In genomic region chr17:3976675-3977171, GRCh38 we compare ENCODE assay signal across 13 cellular contexts. TPM values are rescaled to one million over a fixed set of nuclear protein-coding genes. Genes with fewer than 3 reads are reported as not detected.
DNase-seq lines count a peak whose midpoint lies in the region; ATAC-seq and FAIRE-seq lines count a peak whose summit lies in the region.
"Had no signal": no experiment of that assay in that cellular context is flagged by ENCODE, and none has a peak within 500 bp of the region (broad histone marks: within the 10 kb centered on the region; RNA-seq: fewer than 3 reads in every experiment).

No MANE protein-coding gene starts in this region.

- ATAC-seq in left colon (peak; percentile 85), HG03097 (IDR thresholded peaks at IDR 0.05; ENCODE audit: low FRiP score, unreplicated experiment) (no peak)

- no peak for FAIRE-seq in small intestine (lab: Jason Lieb, UNC)

- no peak overlapping the region for H3K4me3 Mint-ChIP-seq in activated T-cell treated with anti-CD3 and anti-CD28 coated beads, Interleukin-2, amount 50 U/mL, for 24 hours
- H3K4me3 Mint-ChIP-seq: immature natural killer cell had no signal

- intact Hi-C loops in left colon (cut with DNase I, micrococcal nuclease): no loop called here

- peak overlapping the region in 1 of 2 donors; percentile 82 for H3K27ac ChIP-seq in small intestine (ENCODE audit: low read depth in 1 of 2, low read length in 1 of 2)
- H3K27ac ChIP-seq: epithelial cell of prostate, HL-60 had no signal

- H3K4me1 ChIP-seq in small intestine (ENCODE audit: control insufficient read depth in 2 of 2, insufficient read depth in 1 of 2, low read depth in 1 of 2, low read length in 1 of 2): peaks cover 0 to 3% of the 10 kb centered on the region in 2 donors

- no peaks in the 10 kb centered on the region for H3K27me3 ChIP-seq in small intestine (ENCODE audit: control insufficient read depth in 2 of 2, insufficient read depth in 2 of 2, low read length in 2 of 2)

- H3K9me3 ChIP-seq in small intestine (ENCODE audit: control insufficient read depth, low read depth): no peaks in the 10 kb centered on the region

- peaks cover 3% of the 10 kb centered on the region for H3K27me3 Mint-ChIP-seq in activated T-cell treated with anti-CD3 and anti-CD28 coated beads, Interleukin-2, amount 50 U/mL, for 24 hours

- DNase-seq in NCI-H1092 (lab: John Stamatoyannopoulos, UW) (peak; percentile 81), cerebellum (ENCODE audit: low spot score) (peak; percentile 76), left colon (peak; percentile 93 to 96), small intestine (peak; percentile 85), SKM-1 (lab: John Stamatoyannopoulos, UW; ENCODE audit: unreplicated experiment) (no peak), NOMO-1 (lab: John Stamatoyannopoulos, UW; ENCODE audit: unreplicated experiment in 2 of 2) (no peak)
- no peak for DNase-seq in activated T-cell treated with anti-CD3 and anti-CD28 coated beads, Interleukin-2, amount 50 U/mL, for 24 hours
- DNase-seq: immature natural killer cell, NCI-H1105 treated with DMSO at 0.1 percent for 48 hours had no signal

- H3K9me3 Mint-ChIP-seq in activated T-cell treated with anti-CD3 and anti-CD28 coated beads, Interleukin-2, amount 50 U/mL, for 24 hours: peaks cover 8% of the 10 kb centered on the region

- H3K4me3 ChIP-seq in small intestine (ENCODE audit: low read depth in 1 of 2, low read length in 2 of 2): no peak overlapping the region
- H3K4me3 ChIP-seq: tibial nerve had no signal

- peaks cover 16% of the 10 kb centered on the region for H3K4me1 Mint-ChIP-seq in activated T-cell treated with anti-CD3 and anti-CD28 coated beads, Interleukin-2, amount 50 U/mL, for 24 hours (ENCODE audit: low read depth)

- no peaks in the 10 kb centered on the region for H3K36me3 Mint-ChIP-seq in activated T-cell treated with anti-CD3 and anti-CD28 coated beads, Interleukin-2, amount 50 U/mL, for 24 hours (ENCODE audit: low read depth)

- no peaks in the 10 kb centered on the region for H3K36me3 ChIP-seq in small intestine (ENCODE audit: control insufficient read depth in 2 of 2, insufficient read depth in 2 of 2, low read length in 2 of 2)
- H3K36me3 ChIP-seq: tibial nerve had no signal

- WGBS in small intestine, 3 donors: 12 to 50% (median 30%) methylated on average over 16 to 17 of the region's 17 CpGs

- H3K27ac Mint-ChIP-seq in activated T-cell treated with anti-CD3 and anti-CD28 coated beads, Interleukin-2, amount 50 U/mL, for 24 hours: no peak overlapping the region
- H3K27ac Mint-ChIP-seq: immature natural killer cell had no signal

RNA-seq across cellular contexts. Expression of gene ATP2A3, which starts 12.5 kb away (rescaled TPM):
- total RNA-seq in cerebellum: 2.0 TPM
- 100 to 1,000 TPM; 276 to 300 TPM for total RNA-seq in left colon
- 10 to 100 TPM in 2 of 3 donors, 1 to 10 TPM in 1; 5.8 to 30.6 (median 18.1) TPM for polyA plus RNA-seq in small intestine

Comparison
In these comparisons a context has a peak if more than half of its experiments do, and no peak if none do; other contexts are left out.
1. DNase-seq: peak in NCI-H1092 (single experiment), cerebellum (single experiment), left colon (2 of 2) and small intestine (single experiment); none in activated T-cell treated with anti-CD3 and anti-CD28 coated beads, Interleukin-2, amount 50 U/mL, for 24 hours (single experiment), SKM-1 (single experiment) and NOMO-1 (0 of 2).
2. RNA of gene ATP2A3, which starts 12.5 kb away (total RNA-seq): 276 to 300 TPM in left colon; 2.0 TPM in cerebellum (single experiment); every median in the first group is over 10 times any median in the second.